22 cellular contexts compared by ENCODE assay signal in the genomic region with DNA sequence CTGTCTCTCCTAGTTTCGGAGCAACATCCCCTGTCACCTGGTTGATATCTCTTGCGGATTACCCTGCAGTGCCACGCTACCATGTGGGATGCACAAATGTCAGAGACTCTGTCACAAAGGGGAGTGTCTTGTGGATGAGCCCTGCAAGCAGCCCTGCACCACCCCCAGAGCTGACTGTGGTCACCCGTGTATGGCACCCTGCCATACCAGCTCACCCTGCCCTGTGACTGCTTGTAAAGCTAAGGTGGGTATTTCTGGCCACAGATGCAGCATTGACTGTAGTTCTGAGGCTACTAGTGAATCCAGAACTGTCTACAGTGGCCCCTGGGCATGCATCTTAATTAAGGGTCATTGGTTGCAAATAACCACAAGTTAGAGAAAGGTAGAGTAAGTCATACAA. TPM values are rescaled to one million over a fixed set of nuclear protein-coding genes. Genes with fewer than 3 reads are reported as not detected.
DNase-seq lines count a peak whose midpoint lies in the region; ATAC-seq and TF ChIP-seq lines count a peak whose summit lies in the region.
"Had no signal": no experiment of that assay in that cellular context is flagged by ENCODE, and none has a peak within 500 bp of the region (broad histone marks: within the 10 kb centered on the region; RNA-seq: fewer than 3 reads in every experiment).

No MANE protein-coding gene starts in this region.

- no TSS peak for BruUV-seq in PC-3 (replicated peaks; lab: Mats Ljungman, UMichigan)

- peaks cover 4 to 13% (median 6%) of the 10 kb centered on the region in 4 donors for H3K4me1 Mint-ChIP-seq in CD4-positive, CD25-positive, alpha-beta regulatory T cell
- H3K4me1 Mint-ChIP-seq in neural progenitor cell: no peaks in the 10 kb centered on the region
- H3K4me1 Mint-ChIP-seq: CD8-positive, alpha-beta memory T cell had no signal

- H3K27me3 ChIP-seq in CD4-positive, CD25-positive, alpha-beta regulatory T cell (ENCODE audit: control insufficient read depth, insufficient read depth, low read length): no peaks in the 10 kb centered on the region
- H3K27me3 ChIP-seq in PC-3 (ENCODE audit: low read length): no peaks in the 10 kb centered on the region
- no peaks in the 10 kb centered on the region for H3K27me3 ChIP-seq in heart right ventricle
- H3K27me3 ChIP-seq in rectal smooth muscle tissue (ENCODE audit: control insufficient read depth, insufficient read depth, low read length): no peaks in the 10 kb centered on the region
- no peaks in the 10 kb centered on the region for H3K27me3 ChIP-seq in H7 (ENCODE audit: control insufficient read depth, insufficient read depth, low read length)
- H3K27me3 ChIP-seq in Karpas-422 (ENCODE audit: low read length): no peaks in the 10 kb centered on the region
- H3K27me3 ChIP-seq in neural progenitor cell: no peaks in the 10 kb centered on the region
- H3K27me3 ChIP-seq: thyroid gland had no signal

- H3K36me3 Mint-ChIP-seq in CD4-positive, CD25-positive, alpha-beta regulatory T cell: peaks cover 47% of the 10 kb centered on the region
- H3K36me3 Mint-ChIP-seq in neural progenitor cell: peaks cover 18% of the 10 kb centered on the region

- H3K27ac Mint-ChIP-seq in CD4-positive, CD25-positive, alpha-beta regulatory T cell: peak overlapping the region in 2 of 3 donors; percentile 49 to 75
- no peak overlapping the region for H3K27ac Mint-ChIP-seq in neural progenitor cell
- H3K27ac Mint-ChIP-seq: activated CD4-positive, alpha-beta memory T cell treated with anti-CD3 and anti-CD28 coated beads, Interleukin-2, amount 10 ng/mL, durations not matched to agents 7 days and 5 days; progenitor cell of endocrine pancreas had no signal

- no peak for ATAC-seq in CD4-positive, CD25-positive, alpha-beta regulatory T cell (ENCODE audit: low read depth in 2 of 2)
- ATAC-seq in PC-3: no peak
- peak in 5 of 8 donors; percentile 35 to 69 (median 44) for ATAC-seq in heart right ventricle
- ATAC-seq in esophagus mucosa: no peak
- ATAC-seq: lower lobe of right lung; naive thymus-derived CD8-positive, alpha-beta T cell; T-cell had no signal

- DNase-seq in CD4-positive, CD25-positive, alpha-beta regulatory T cell: no peak
- DNase-seq in PC-3: peak; percentile 21
- peak in 1 of 2 donors; percentile 11 for DNase-seq in heart right ventricle
- no peak for DNase-seq in H7
- DNase-seq in Karpas-422: no peak
- DNase-seq in neural progenitor cell (ENCODE audit: low spot score): no peak
- DNase-seq: activated CD4-positive, alpha-beta memory T cell treated with anti-CD3 and anti-CD28 coated beads, Interleukin-2, amount 10 ng/mL, durations not matched to agents 7 days and 5 days; CD8-positive, alpha-beta memory T cell; DMS79 treated with DMSO at 0.1 percent for 48 hours; lower lobe of right lung; naive thymus-derived CD8-positive, alpha-beta T cell; NCI-H2081 treated with DMSO at 0.1 percent for 48 hours; NCI-H524 treated with DMSO at 0.1 percent for 48 hours; stimulated activated CD4-positive, alpha-beta T cell treated with anti-CD3 and anti-CD28 coated beads, Interleukin-12 subunit alpha, Interleukin-12 subunit beta, amount 100 ng/mL, for 4 hours; T-cell; thyroid gland; WERI-Rb-1 had no signal

- H3F3A ChIP-seq in PC-3 (ENCODE audit: low read length, unreplicated experiment) (no peaks in the 10 kb centered on the region), neural progenitor cell (ENCODE audit: low read depth) (no peaks in the 10 kb centered on the region)

- no peaks in the 10 kb centered on the region for H3K9me3 ChIP-seq in CD4-positive, CD25-positive, alpha-beta regulatory T cell (ENCODE audit: control insufficient read depth in 2 of 2, low read length in 2 of 2)
- no peaks in the 10 kb centered on the region for H3K9me3 ChIP-seq in PC-3 (ENCODE audit: low read length)
- H3K9me3 ChIP-seq in heart right ventricle: no peaks in the 10 kb centered on the region
- H3K9me3 ChIP-seq in Karpas-422 (ENCODE audit: low read length): no peaks in the 10 kb centered on the region
- H3K9me3 ChIP-seq in neural progenitor cell (ENCODE audit: low read depth): no peaks in the 10 kb centered on the region
- H3K9me3 ChIP-seq: lower lobe of right lung, thyroid gland had no signal

- CTCF ChIA-PET in PC-3 (lab: Charles Lee): no interaction called here

- no peaks in the 10 kb centered on the region for H4K20me1 ChIP-seq in PC-3 (ENCODE audit: low read length)
- no peaks in the 10 kb centered on the region for H4K20me1 ChIP-seq in Karpas-422 (ENCODE audit: insufficient read depth, low read depth, low read length)
- H4K20me1 ChIP-seq in neural progenitor cell (ENCODE audit: low read depth): no peaks in the 10 kb centered on the region

- intact Hi-C loops in PC-3 (cut with micrococcal nuclease) (loop anchor here (2.0 kb wide), 1 partner anchor 61 kb away; a partner anchor contains a TSS), heart right ventricle (cut with DNase I) (loop anchor here in 1 of 10 donors (5.0 kb wide), 1 partner anchor 54 kb away; no protein-coding TSS in a partner anchor)

- H3K4me3 Mint-ChIP-seq in CD4-positive, CD25-positive, alpha-beta regulatory T cell: no peak overlapping the region
- no peak overlapping the region for H3K4me3 Mint-ChIP-seq in neural progenitor cell
- H3K4me3 Mint-ChIP-seq: activated CD4-positive, alpha-beta memory T cell treated with anti-CD3 and anti-CD28 coated beads, Interleukin-2, amount 10 ng/mL, durations not matched to agents 7 days and 5 days; activated T-helper 1 cell treated with anti-CD3 and anti-CD28 coated beads, Interleukin-12 subunit alpha, Interleukin-12 subunit beta, Interleukin-2, Interleukin-4 antibody, amounts not matched to agents 30 ng/mL and 10 ng/mL and 1 ng/mL, durations not matched to agents 14 hours and 24 hours and 36 hours; CD8-positive, alpha-beta memory T cell; naive thymus-derived CD8-positive, alpha-beta T cell; T-cell had no signal

- no peaks in the 10 kb centered on the region for H3K4me1 ChIP-seq in CD4-positive, CD25-positive, alpha-beta regulatory T cell (ENCODE audit: control insufficient read depth, insufficient read depth, low read length, poor library complexity, severe bottlenecking)
- H3K4me1 ChIP-seq in PC-3 (ENCODE audit: insufficient read depth, low read length) (peaks cover 36% of the 10 kb centered on the region), heart right ventricle (peaks cover 0 to 34% (median 13%) of the 10 kb centered on the region in 9 donors), rectal smooth muscle tissue (ENCODE audit: control insufficient read depth, insufficient read depth, low read length) (peaks cover 20% of the 10 kb centered on the region), Karpas-422 (ENCODE audit: low read length) (no peaks in the 10 kb centered on the region), neural progenitor cell (no peaks in the 10 kb centered on the region)

- 84 to 86% methylated on average over 4 of the region's 4 CpGs for WGBS in heart right ventricle, 2 donors

- peaks cover 37% of the 10 kb centered on the region for H3K36me3 ChIP-seq in CD4-positive, CD25-positive, alpha-beta regulatory T cell (ENCODE audit: control insufficient read depth, insufficient read depth, low read length)
- H3K36me3 ChIP-seq in PC-3 (ENCODE audit: low read depth, low read length) (peaks cover 17% of the 10 kb centered on the region), heart right ventricle (peaks cover 0 to 90% (median 23%) of the 10 kb centered on the region in 9 donors), rectal smooth muscle tissue (ENCODE audit: control insufficient read depth, insufficient read depth, low read length) (peaks cover 11% of the 10 kb centered on the region), H7 (replicated peaks; ENCODE audit: control insufficient read depth, insufficient read depth, low read length) (peaks cover 8% of the 10 kb centered on the region), Karpas-422 (ENCODE audit: insufficient read depth, low read length) (peaks cover 41% of the 10 kb centered on the region), neural progenitor cell (peaks cover 10% of the 10 kb centered on the region)

- H3K27ac ChIP-seq in CD4-positive, CD25-positive, alpha-beta regulatory T cell (ENCODE audit: insufficient read depth, low read length, poor library complexity, severe bottlenecking): no peak overlapping the region
- H3K27ac ChIP-seq in PC-3 (ENCODE audit: low read length) (peak overlapping the region; percentile 87; the same call in 1 of the 2 replicates), heart right ventricle (no peak overlapping the region), rectal smooth muscle tissue (ENCODE audit: low read depth, low read length) (peak overlapping the region; percentile 75), Karpas-422 (ENCODE audit: low read length) (no peak overlapping the region), neural progenitor cell (no peak overlapping the region)
- H3K27ac ChIP-seq: WERI-Rb-1 had no signal

- H3K27me3 Mint-ChIP-seq in CD4-positive, CD25-positive, alpha-beta regulatory T cell: no peaks in the 10 kb centered on the region
- no peaks in the 10 kb centered on the region for H3K27me3 Mint-ChIP-seq in neural progenitor cell (ENCODE audit: insufficient read depth, low read depth)
- H3K27me3 Mint-ChIP-seq: activated CD4-positive, alpha-beta memory T cell treated with anti-CD3 and anti-CD28 coated beads, Interleukin-2, amount 10 ng/mL, durations not matched to agents 7 days and 5 days; CD8-positive, alpha-beta memory T cell; naive thymus-derived CD8-positive, alpha-beta T cell; progenitor cell of endocrine pancreas; T-cell had no signal

- H3K79me2 ChIP-seq in PC-3 (ENCODE audit: low read length) (no peaks in the 10 kb centered on the region), Karpas-422 (ENCODE audit: low read length) (no peaks in the 10 kb centered on the region), neural progenitor cell (ENCODE audit: low read depth) (no peaks in the 10 kb centered on the region)

- H2AFZ ChIP-seq in PC-3 (ENCODE audit: low read length) (no peak overlapping the region), Karpas-422 (ENCODE audit: low read length) (no peak overlapping the region), neural progenitor cell (replicated peaks) (no peak overlapping the region)

- H3K9me3 Mint-ChIP-seq in CD4-positive, CD25-positive, alpha-beta regulatory T cell: no peaks in the 10 kb centered on the region
- no peaks in the 10 kb centered on the region for H3K9me3 Mint-ChIP-seq in neural progenitor cell
- H3K9me3 Mint-ChIP-seq: activated CD4-positive, alpha-beta memory T cell treated with anti-CD3 and anti-CD28 coated beads, Interleukin-2, amount 10 ng/mL, durations not matched to agents 7 days and 5 days; activated T-helper 1 cell treated with anti-CD3 and anti-CD28 coated beads, Interleukin-12 subunit alpha, Interleukin-12 subunit beta, Interleukin-2, Interleukin-4 antibody, amounts not matched to agents 30 ng/mL and 10 ng/mL and 1 ng/mL, durations not matched to agents 14 hours and 24 hours and 36 hours; CD8-positive, alpha-beta memory T cell; naive thymus-derived CD8-positive, alpha-beta T cell; T-cell had no signal

- POLR2A ChIA-PET in PC-3 (lab: Charles Lee; ENCODE audit: unreplicated experiment): interaction anchor here (1.0 kb wide), 1 partner anchor 61 kb away, joined by 4 read pairs; a partner anchor contains a TSS

- no peak overlapping the region for H3K4me2 ChIP-seq in PC-3 (ENCODE audit: low read length)
- no peak overlapping the region for H3K4me2 ChIP-seq in Karpas-422 (ENCODE audit: low read depth, low read length, poor library complexity, severe bottlenecking)
- no peak overlapping the region for H3K4me2 ChIP-seq in neural progenitor cell

- no peak overlapping the region for H3K4me3 ChIP-seq in CD4-positive, CD25-positive, alpha-beta regulatory T cell (ENCODE audit: low read depth, low read length)
- H3K4me3 ChIP-seq in PC-3 (ENCODE audit: low read length) (no peak overlapping the region), heart right ventricle (no peak overlapping the region), rectal smooth muscle tissue (ENCODE audit: low read length) (no peak overlapping the region), H7 (ENCODE audit: insufficient read depth, low read depth, low read length) (no peak overlapping the region), Karpas-422 (ENCODE audit: low read length) (no peak overlapping the region), neural progenitor cell (no peak overlapping the region)
- H3K4me3 ChIP-seq: lower lobe of right lung, thyroid gland had no signal

- H3K9me2 ChIP-seq in PC-3 (replicated peaks; ENCODE audit: low read length) (no peaks in the 10 kb centered on the region), Karpas-422 (replicated peaks; ENCODE audit: insufficient read depth, low read length) (no peaks in the 10 kb centered on the region)

- H3K9ac ChIP-seq in PC-3 (ENCODE audit: low read length): no peak overlapping the region
- no peak overlapping the region for H3K9ac ChIP-seq in rectal smooth muscle tissue (ENCODE audit: low read length)
- no peak overlapping the region for H3K9ac ChIP-seq in Karpas-422 (ENCODE audit: low read length)
- H3K9ac ChIP-seq in neural progenitor cell: no peak overlapping the region

- TF ChIP-seq CTCF in PC-3 (conservative IDR thresholded peaks at IDR 0.05; ENCODE audit: low read depth, low read length) (no peak), heart right ventricle (IDR thresholded peaks at IDR 0.05) (no peak), neural progenitor cell (IDR thresholded peaks at IDR 0.05) (no peak)

RNA-seq across cellular contexts. Expression of a gene that starts 50.8 kb away (rescaled TPM):
- total RNA-seq in CD4-positive, CD25-positive, alpha-beta regulatory T cell: 0.47 TPM
- 1 to 10 TPM in 1 of 4 donors, under 1 TPM in 3; 0.15 to 1.0 (median 0.32) TPM for polyA plus RNA-seq in CD4-positive, CD25-positive, alpha-beta regulatory T cell
- not detected in 2 replicates for total RNA-seq in PC-3 (2014; rRNA removed)
- 100 to 1,000 TPM in 9 of 10 donors, 10 to 100 TPM in 1; 80.2 to 250 (median 133) TPM for total RNA-seq in heart right ventricle
- polyA plus RNA-seq in heart right ventricle: 100 to 1,000 TPM in 1 of 2 donors, 10 to 100 TPM in 1; 28.2 to 255 TPM
- not detected in 2 replicates for total RNA-seq in H7 (2014; rRNA removed; shearing (Covaris generic))
- 1.7 TPM for total RNA-seq in esophagus mucosa
- total RNA-seq in Karpas-422 (2014; rRNA removed; shearing (Covaris generic); ENCODE audit: low replicate concordance): not detected in 2 replicates
- total RNA-seq in neural progenitor cell (ENCODE audit: low replicate concordance): 0.25 TPM in 1 of 2 replicates, not detected in the other
- total RNA-seq: activated T-helper 1 cell treated with anti-CD3 and anti-CD28 coated beads, Interleukin-12 subunit alpha, Interleukin-12 subunit beta, Interleukin-2, Interleukin-4 antibody, amounts not matched to agents 30 ng/mL and 10 ng/mL and 1 ng/mL, durations not matched to agents 14 hours and 24 hours and 36 hours; CD8-positive, alpha-beta memory T cell; dermis microvascular lymphatic vessel endothelial cell had no signal
- polyA plus RNA-seq: CD8-positive, alpha-beta memory T cell had no signal

Comparison
In these comparisons a context has a peak if more than half of its experiments do, and no peak if none do; other contexts are left out.
1. ATAC-seq: peak in heart right ventricle (5 of 8); none in CD4-positive, CD25-positive, alpha-beta regulatory T cell (0 of 2), PC-3 (single experiment) and esophagus mucosa (single experiment).
2. H3K27ac ChIP-seq: peak in PC-3 (single experiment) and rectal smooth muscle tissue (single experiment); none in CD4-positive, CD25-positive, alpha-beta regulatory T cell (single experiment), heart right ventricle (0 of 10), Karpas-422 (single experiment) and neural progenitor cell (single experiment).
3. RNA of a gene that starts 50.8 kb away (total RNA-seq): 80.2 to 250 TPM in heart right ventricle; 1.7 TPM in esophagus mucosa (single experiment), 0.47 TPM in CD4-positive, CD25-positive, alpha-beta regulatory T cell (single experiment), not detected in PC-3, not detected in H7, not detected in Karpas-422 and 0.25 TPM in neural progenitor cell; every median in the first group is over 10 times any median in the second.